1 cellular context compared by ENCODE assay signal in the genomic region with DNA sequence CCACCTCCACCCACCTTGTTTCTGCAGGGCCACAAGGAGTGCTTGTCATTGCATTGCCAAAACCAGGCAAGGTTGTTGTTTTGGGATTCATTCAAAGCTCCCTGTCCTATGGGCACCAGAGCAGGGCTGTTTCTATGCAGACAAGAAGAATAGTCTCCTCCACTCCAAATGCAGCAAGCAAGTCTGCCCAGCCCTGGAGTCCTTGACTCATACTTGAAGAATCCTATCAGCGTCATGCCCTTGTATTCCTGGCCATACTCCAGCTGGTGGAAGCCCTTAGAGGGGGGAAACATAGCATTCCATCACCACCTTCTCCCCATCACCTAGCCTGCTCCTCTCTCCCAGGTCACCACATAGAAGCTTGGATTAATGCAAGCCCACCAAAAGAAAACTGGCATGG.
TF ChIP-seq lines count a peak whose summit lies in the region.

No MANE protein-coding gene starts in this region.

TF ChIP-seq in IMR-90, 13 proteins besides CTCF, POLR2A, EP300 and RAD21 (continued from another document):
- TF ChIP-seq RCOR1 (IDR thresholded peaks at IDR 0.05; ENCODE audit: insufficient replicate concordance, low read length) (no peak), CEBPB (IDR thresholded peaks at IDR 0.05; ENCODE audit: low read depth, low read length) (no peak), CHD1 (IDR thresholded peaks at IDR 0.05; ENCODE audit: low read depth, low read length) (no peak), BHLHE40 (IDR thresholded peaks at IDR 0.05; ENCODE audit: low read depth, low read length) (no peak), MAZ (IDR thresholded peaks at IDR 0.05; ENCODE audit: borderline replicate concordance, low read depth, low read length) (peak; percentile 15; the same call in 1 of the 2 replicates), RFX5 (IDR thresholded peaks at IDR 0.05; ENCODE audit: low read depth, low read length) (peak; percentile 81), MXI1 (IDR thresholded peaks at IDR 0.05; ENCODE audit: borderline replicate concordance, low read depth, low read length) (no peak), FOS (IDR thresholded peaks at IDR 0.05; ENCODE audit: low read depth, low read length) (peak; percentile 41; the same call in 1 of the 2 replicates), MAFK (IDR thresholded peaks at IDR 0.05; ENCODE audit: low read depth, low read length) (no peak), USF2 (IDR thresholded peaks at IDR 0.05; ENCODE audit: low read depth, low read length) (no peak), SMC3 (IDR thresholded peaks at IDR 0.05; ENCODE audit: low read depth, low read length) (no peak)
- TF ChIP-seq, protein P1, sequence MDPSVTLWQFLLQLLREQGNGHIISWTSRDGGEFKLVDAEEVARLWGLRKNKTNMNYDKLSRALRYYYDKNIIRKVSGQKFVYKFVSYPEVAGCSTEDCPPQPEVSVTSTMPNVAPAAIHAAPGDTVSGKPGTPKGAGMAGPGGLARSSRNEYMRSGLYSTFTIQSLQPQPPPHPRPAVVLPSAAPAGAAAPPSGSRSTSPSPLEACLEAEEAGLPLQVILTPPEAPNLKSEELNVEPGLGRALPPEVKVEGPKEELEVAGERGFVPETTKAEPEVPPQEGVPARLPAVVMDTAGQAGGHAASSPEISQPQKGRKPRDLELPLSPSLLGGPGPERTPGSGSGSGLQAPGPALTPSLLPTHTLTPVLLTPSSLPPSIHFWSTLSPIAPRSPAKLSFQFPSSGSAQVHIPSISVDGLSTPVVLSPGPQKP (IDR thresholded peaks at IDR 0.05; ENCODE audit: borderline replicate concordance, low read depth, low read length) = no peak
